ENCODE assay signal across 8 cellular contexts in the genomic region with DNA sequence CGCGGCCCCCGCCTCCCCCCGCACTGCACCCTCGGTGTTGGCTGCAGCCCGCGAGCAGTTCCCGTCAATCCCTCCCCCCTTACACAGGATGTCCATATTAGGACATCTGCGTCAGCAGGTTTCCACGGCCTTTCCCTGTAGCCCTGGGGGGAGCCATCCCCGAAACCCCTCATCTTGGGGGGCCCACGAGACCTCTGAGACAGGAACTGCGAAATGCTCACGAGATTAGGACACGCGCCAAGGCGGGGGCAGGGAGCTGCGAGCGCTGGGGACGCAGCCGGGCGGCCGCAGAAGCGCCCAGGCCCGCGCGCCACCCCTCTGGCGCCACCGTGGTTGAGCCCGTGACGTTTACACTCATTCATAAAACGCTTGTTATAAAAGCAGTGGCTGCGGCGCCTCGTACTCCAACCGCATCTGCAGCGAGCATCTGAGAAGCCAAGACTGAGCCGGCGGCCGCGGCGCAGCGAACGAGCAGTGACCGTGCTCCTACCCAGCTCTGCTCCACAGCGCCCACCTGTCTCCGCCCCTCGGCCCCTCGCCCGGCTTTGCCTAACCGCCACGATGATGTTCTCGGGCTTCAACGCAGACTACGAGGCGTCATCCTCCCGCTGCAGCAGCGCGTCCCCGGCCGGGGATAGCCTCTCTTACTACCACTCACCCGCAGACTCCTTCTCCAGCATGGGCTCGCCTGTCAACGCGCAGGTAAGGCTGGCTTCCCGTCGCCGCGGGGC. TPM values are rescaled to one million over a fixed set of nuclear protein-coding genes. Genes with fewer than 3 reads are reported as not detected.
DNase-seq lines count a peak whose midpoint lies in the region; ATAC-seq and TF ChIP-seq lines count a peak whose summit lies in the region.

A gene (plus strand): TSS at position 407 of the 731 bp plus-strand sequence. CDS start 155 bp downstream, at position 562.

- peak within 1 kb of the TSS; percentile 70 to 92 (median 78) for H3K4me3 ChIP-seq in upper lobe of left lung

- H3K27ac ChIP-seq in upper lobe of left lung = peak within 1 kb of the TSS; percentile 96 to 99 (median 98)

- TF ChIP-seq CTCF in upper lobe of left lung (IDR thresholded peaks at IDR 0.05) = peak in 1 of 6 experiments; percentile 42

- H3K27me3 ChIP-seq in upper lobe of left lung = no peaks in the 10 kb centered on the region

- intact Hi-C loops in left cardiac atrium (cut with DNase I) = loop anchor here in 1 of 2 donors (5.0 kb wide), 1 partner anchor 101 kb away; a partner anchor contains a TSS
- intact Hi-C loops in posterior vena cava (cut with DNase I) = no loop called here

- H3K9me3 ChIP-seq in upper lobe of left lung = no peaks in the 10 kb centered on the region

- H3K4me1 ChIP-seq in upper lobe of left lung = peaks cover 38 to 60% (median 44%) of the 10 kb centered on the region in 4 donors

- ATAC-seq in GM18498 (IDR thresholded peaks at IDR 0.05; ENCODE audit: unreplicated experiment) (peak; percentile 81), HG02884 (IDR thresholded peaks at IDR 0.05; ENCODE audit: unreplicated experiment) (peak; percentile 67), left cardiac atrium (peak; percentile 77 to 81), upper lobe of left lung (ENCODE audit: low FRiP score in 2 of 2) (peak; percentile 71 to 89)

- H3K36me3 ChIP-seq in upper lobe of left lung = peaks cover 6 to 31% (median 21%) of the 10 kb centered on the region in 4 donors

- peak; percentile 82 to 94 (median 87) for TF ChIP-seq EP300 in upper lobe of left lung (IDR thresholded peaks at IDR 0.05)

- peak; percentile 98 to 100 (median 100) for TF ChIP-seq POLR2A in upper lobe of left lung (IDR thresholded peaks at IDR 0.05)

- WGBS in upper lobe of left lung, 2 donors = 2 to 3% methylated on average over 10 to 14 of the region's 69 CpGs

- DNase-seq in NCI-H1694 (lab: John Stamatoyannopoulos, UW) = peak; percentile 98
- DNase-seq in T-helper 1 cell = peak; percentile 83 to 92 (median 88)
- DNase-seq in amniotic epithelial cell (ENCODE audit: low read depth) = peak; percentile 96
- peak; percentile 95 for DNase-seq in left cardiac atrium
- DNase-seq in posterior vena cava (ENCODE audit: low spot score) = peak; percentile 99
- peak; percentile 95 to 98 for DNase-seq in upper lobe of left lung

RNA-seq across cellular contexts. Expression of the gene that starts here (rescaled TPM):
- 100 to 1,000 TPM in 1 of 2 donors, 10 to 100 TPM in 1; 69.4 to 160 TPM for total RNA-seq in left cardiac atrium
- 100 to 1,000 TPM; 485 to 992 TPM for total RNA-seq in posterior vena cava
- 1,000 to 10,000 TPM in 1 of 6 donors, 100 to 1,000 TPM in 5; 386 to 1,146 (median 633) TPM for total RNA-seq in upper lobe of left lung

Comparison
In these comparisons a context has a peak if more than half of its experiments do, and no peak if none do; other contexts are left out.
1. Peak in every context shown above with its lines: DNase-seq, ATAC-seq, H3K4me3 ChIP-seq and H3K27ac ChIP-seq.